21 cellular contexts compared by ENCODE assay signal in the genomic region with DNA sequence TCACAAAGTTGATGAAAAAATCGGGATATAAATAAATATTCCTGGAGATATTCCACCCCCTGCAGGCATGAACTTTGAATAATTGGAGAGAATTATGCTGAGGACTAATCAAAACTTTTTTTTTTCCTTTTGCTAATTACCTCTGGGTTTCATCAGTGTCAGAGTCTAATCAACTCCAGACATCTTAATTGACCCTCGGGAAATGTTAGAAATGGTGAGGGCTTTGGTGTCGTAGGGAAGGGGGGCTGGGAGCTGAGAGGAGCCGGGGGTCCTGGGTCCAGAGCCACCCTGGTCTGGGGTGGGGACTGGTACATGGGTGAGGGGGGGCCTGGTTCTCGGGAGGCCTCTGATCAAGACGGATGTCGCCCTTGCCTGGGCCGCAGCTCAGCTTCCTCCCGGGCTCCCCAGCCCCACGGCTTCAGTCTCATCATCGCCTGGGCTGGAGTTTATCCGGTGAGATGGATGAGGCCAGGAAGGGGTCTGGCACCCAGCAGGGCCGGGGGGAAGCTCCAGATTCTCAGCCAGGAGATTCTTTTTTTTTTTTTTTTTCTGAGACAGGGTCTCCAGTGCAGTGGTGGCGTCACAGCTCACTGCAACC. TPM values are rescaled to one million over a fixed set of nuclear protein-coding genes. Genes with fewer than 3 reads are reported as not detected.
"Had no signal": no experiment of that assay in that cellular context is flagged by ENCODE, and none has a peak within 500 bp of the region (broad histone marks: within the 10 kb centered on the region; RNA-seq: fewer than 3 reads in every experiment).

No MANE protein-coding gene starts in this region.

- DNase-seq: activated CD4-positive, alpha-beta T cell treated with anti-CD3 and anti-CD28 coated beads for 36 hours; activated CD4-positive, CD25-positive, alpha-beta regulatory T cell; activated CD8-positive, alpha-beta memory T cell treated with anti-CD3 and anti-CD28 coated beads, Interleukin-2, amount 10 ng/mL, durations not matched to agents 7 days and 5 days; activated CD8-positive, alpha-beta T cell treated with anti-CD3 and anti-CD28 coated beads, Interleukin-2, amount 10 ng/mL, durations not matched to agents 7 days and 5 days; activated T-cell treated with anti-CD3 and anti-CD28 coated beads, Interleukin-2, amount 50 U/mL, for 48 hours; central memory CD4-positive, alpha-beta T cell; foreskin melanocyte; left colon; natural killer cell; right cardiac atrium; stimulated activated CD4-positive, alpha-beta T cell treated with anti-CD3 and anti-CD28 coated beads, Interleukin-15, amount 100 ng/mL, for 24 hours; stimulated activated CD4-positive, alpha-beta T cell treated with anti-CD3 and anti-CD28 coated beads, Interleukin-2, amount 100 ng/mL, for 24 hours; stimulated activated naive B cell treated with anti-CD40 and anti-IgM and Interleukin-4, amounts not matched to agents 10 μg/mL and 1 μg/mL and 100 μg/mL, for 72 hours; T-helper 1 cell had no signal

- ATAC-seq: activated CD4-positive, alpha-beta T cell treated with anti-CD3 and anti-CD28 coated beads for 36 hours; activated CD8-positive, alpha-beta memory T cell treated with anti-CD3 and anti-CD28 coated beads, Interleukin-2, amount 10 ng/mL, durations not matched to agents 7 days and 5 days; activated CD8-positive, alpha-beta T cell treated with anti-CD3 and anti-CD28 coated beads, Interleukin-2, amount 10 ng/mL, durations not matched to agents 7 days and 5 days; left colon; natural killer cell; right cardiac atrium; stimulated activated naive B cell treated with anti-CD40 and anti-IgM and Interleukin-4, amounts not matched to agents 10 μg/mL and 1 μg/mL and 100 μg/mL, for 72 hours had no signal

- H3K4me3 ChIP-seq: breast epithelium, esophagus muscularis mucosa, neural progenitor cell, tibial nerve, vagina had no signal

- H3K27ac ChIP-seq: breast epithelium, esophagus muscularis mucosa, neural progenitor cell, tibial nerve, vagina had no signal

- H3K36me3 ChIP-seq: breast epithelium, esophagus muscularis mucosa, neural progenitor cell, tibial nerve, vagina had no signal

- H2AFZ ChIP-seq: neural progenitor cell had no signal

- FAIRE-seq: keratinocyte had no signal

- H3K4me2 ChIP-seq: neural progenitor cell had no signal

- H3K27me3 ChIP-seq: neural progenitor cell, vagina had no signal

- H3K9ac ChIP-seq: neural progenitor cell had no signal

- H3K4me1 ChIP-seq: breast epithelium, esophagus muscularis mucosa, neural progenitor cell, tibial nerve, vagina had no signal

RNA-seq across cellular contexts. Expression of a gene that starts 30.4 kb away (rescaled TPM):
- total RNA-seq: activated CD8-positive, alpha-beta memory T cell treated with anti-CD3 and anti-CD28 coated beads, Interleukin-2, amount 10 ng/mL, durations not matched to agents 7 days and 5 days; activated CD8-positive, alpha-beta T cell treated with anti-CD3 and anti-CD28 coated beads, Interleukin-2, amount 10 ng/mL, durations not matched to agents 7 days and 5 days; activated T-helper 2 cell treated with anti-CD3 and anti-CD28 coated beads, Interferon-gamma antibody, Interleukin-2, Interleukin-4, amounts not matched to agents 10 μg/mL and 5 μg/mL and 100 μg/mL, durations not matched to agents 14 hours and 24 hours and 36 hours had no signal
